Comparison of ENCODE assay signal across 8 cellular contexts in the genomic region with DNA sequence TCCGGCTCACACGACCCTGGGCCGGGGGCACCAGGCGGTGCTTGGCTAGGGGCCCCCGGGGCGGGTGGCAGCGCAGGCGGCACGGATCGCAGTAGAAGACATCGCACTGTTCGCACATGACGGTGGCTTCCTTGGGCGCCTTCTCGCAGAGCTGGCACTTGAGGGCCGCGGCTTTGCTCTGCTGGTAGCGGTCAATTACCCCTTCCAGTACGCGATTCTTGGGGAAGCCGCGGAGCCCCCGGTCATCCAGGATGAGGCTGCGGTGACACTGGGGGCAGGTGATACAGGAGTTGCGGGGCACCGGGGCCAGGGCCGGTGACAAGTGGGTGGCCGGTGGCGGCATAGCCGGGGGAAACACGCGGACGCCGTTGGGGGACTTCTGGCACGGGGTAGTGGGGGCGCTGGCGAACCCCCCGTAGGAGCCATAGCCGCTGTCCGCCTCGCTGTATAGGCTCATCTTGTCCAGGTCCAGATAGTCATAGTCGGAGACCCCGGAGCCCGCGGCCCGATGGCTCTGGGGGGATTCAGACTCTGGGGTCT. TPM values are rescaled to one million over a fixed set of nuclear protein-coding genes. Genes with fewer than 3 reads are reported as not detected.
DNase-seq lines count a peak whose midpoint lies in the region; ATAC-seq, FAIRE-seq and TF ChIP-seq lines count a peak whose summit lies in the region.

No MANE protein-coding gene starts in this region.

- H3K4me2 ChIP-seq in GM12878 (ENCODE audit: control insufficient read depth, insufficient read depth) = peak overlapping the region; percentile 99

- no peaks in the 10 kb centered on the region for H3K36me3 ChIP-seq in GM12878 (ENCODE audit: control insufficient read depth in 2 of 2, insufficient read depth in 2 of 2, low read length in 1 of 2)

- CTCF ChIA-PET in GM12878 (lab: Yijun Ruan, JAX) = no interaction called here

- in situ Hi-C loops in GM12878 (cut with MboI) = no loop called here

- DNase-seq in NCI-H526 treated with DMSO at 0.1 percent for 48 hours (lab: John Stamatoyannopoulos, UW) (peak; percentile 39), GM12878 (ENCODE audit: low read depth, low spot score) (no peak), kidney tubule cell (ENCODE audit: low spot score) (peak; percentile 6), GM19238 (ENCODE audit: insufficient read length, low spot score) (no peak)
- DNase-seq in stimulated activated CD8-positive, alpha-beta memory T cell treated with anti-CD3 and anti-CD28 coated beads, Interleukin-12 subunit alpha, Interleukin-12 subunit beta, amount 100 ng/mL, for 4 hours (ENCODE audit: low read depth) = peak; percentile 3
- DNase-seq in NK-92 treated with Interleukin-12 subunit alpha and Interleukin-12 subunit beta, amount 100 ng/mL, for 24 hours (lab: John Stamatoyannopoulos, UW) = no peak

- POLR2A ChIA-PET in GM12878 (lab: Charles Lee) = no interaction called here

- RAD21 ChIA-PET in GM12878 (lab: Charles Lee; ENCODE audit: unreplicated experiment) = no interaction called here

- no peaks in the 10 kb centered on the region for H3K79me2 ChIP-seq in GM12878 (ENCODE audit: control insufficient read depth, insufficient read depth, low read length)

- H3K4me3 ChIP-seq in GM12878 = peak overlapping the region; percentile 67

- no peak for TF ChIP-seq POLR2A in GM12878 (IDR thresholded peaks at IDR 0.05; ENCODE audit: low read depth, low read length)

- TF ChIP-seq CTCF in GM12878 (IDR thresholded peaks at IDR 0.05 in 2 of 3, conservative IDR thresholded peaks at IDR 0.05 in 1 of 3; ENCODE audit: control insufficient read depth in 2 of 3, extremely low read depth in 1 of 3, insufficient read depth in 1 of 3, low read depth in 3 of 3, low read length in 3 of 3) = no peak

- H3K4me1 ChIP-seq in GM12878 (ENCODE audit: control insufficient read depth, insufficient read depth, low read length) = peaks cover 16% of the 10 kb centered on the region

- FAIRE-seq in GM12878 (lab: Jason Lieb, UNC) = no peak

- no peaks in the 10 kb centered on the region for H4K20me1 ChIP-seq in GM12878 (ENCODE audit: control insufficient read depth, insufficient read depth)

- TF ChIP-seq EP300 in GM12878 (IDR thresholded peaks at IDR 0.05; ENCODE audit: borderline replicate concordance in 1 of 2, control insufficient read depth in 1 of 2, low read depth in 2 of 2, low read length in 2 of 2) = no peak

- ATAC-seq in GM18907 (IDR thresholded peaks at IDR 0.05; ENCODE audit: unreplicated experiment) (peak; percentile 9), GM12878 (0 out of 3 replicates have a peak, but pooled peaks have one; percentile 3), GM19467 (IDR thresholded peaks at IDR 0.05; ENCODE audit: unreplicated experiment) (no peak)

- intact Hi-C loops in GM12878 (cut with micrococcal nuclease; ENCODE audit: unreplicated experiment) = no loop called here

- no peak for TF ChIP-seq RAD21 in GM12878 (IDR thresholded peaks at IDR 0.05; ENCODE audit: insufficient read depth, low read depth, low read length)

- H2AFZ ChIP-seq in GM12878 (ENCODE audit: control insufficient read depth, low read depth, low read length) = peak overlapping the region; percentile 93

- WGBS in GM12878 (ENCODE audit: insufficient coverage, insufficient replicate concordance, low lambda C conversion rate, missing lambda C conversion rate) = 1% methylated on average over 44 of the region's 46 CpGs

- H3K27me3 ChIP-seq in GM12878 (replicated peaks in 1 of 2; ENCODE audit: control insufficient read depth in 2 of 2, insufficient read depth in 2 of 2, low read length in 1 of 2) = peaks cover 16 to 20% of the 10 kb centered on the region in 2 experiments

- BruUV-seq in GM12878 (replicated peaks; lab: Mats Ljungman, UMichigan) = no TSS peak

- H3K27ac ChIP-seq in GM12878 (ENCODE audit: control insufficient read depth, insufficient read depth) = no peak overlapping the region

- SMC1A ChIA-PET in GM12878 (lab: Charles Lee; ENCODE audit: uncharacterized antibody, unreplicated experiment) = no interaction called here

- H3K9ac ChIP-seq in GM12878 (ENCODE audit: control insufficient read depth, insufficient read depth, low read length) = no peak overlapping the region

- no peaks in the 10 kb centered on the region for H3K9me3 ChIP-seq in GM12878 (replicated peaks; ENCODE audit: control insufficient read depth, insufficient read depth, low read length)

TF ChIP-seq in GM12878, 131 proteins besides CTCF, POLR2A, EP300 and RAD21:
- no peak for TF ChIP-seq NFYA (IDR thresholded peaks at IDR 0.05; ENCODE audit: borderline replicate concordance, low read depth, low read length)
- TF ChIP-seq, protein P1, sequence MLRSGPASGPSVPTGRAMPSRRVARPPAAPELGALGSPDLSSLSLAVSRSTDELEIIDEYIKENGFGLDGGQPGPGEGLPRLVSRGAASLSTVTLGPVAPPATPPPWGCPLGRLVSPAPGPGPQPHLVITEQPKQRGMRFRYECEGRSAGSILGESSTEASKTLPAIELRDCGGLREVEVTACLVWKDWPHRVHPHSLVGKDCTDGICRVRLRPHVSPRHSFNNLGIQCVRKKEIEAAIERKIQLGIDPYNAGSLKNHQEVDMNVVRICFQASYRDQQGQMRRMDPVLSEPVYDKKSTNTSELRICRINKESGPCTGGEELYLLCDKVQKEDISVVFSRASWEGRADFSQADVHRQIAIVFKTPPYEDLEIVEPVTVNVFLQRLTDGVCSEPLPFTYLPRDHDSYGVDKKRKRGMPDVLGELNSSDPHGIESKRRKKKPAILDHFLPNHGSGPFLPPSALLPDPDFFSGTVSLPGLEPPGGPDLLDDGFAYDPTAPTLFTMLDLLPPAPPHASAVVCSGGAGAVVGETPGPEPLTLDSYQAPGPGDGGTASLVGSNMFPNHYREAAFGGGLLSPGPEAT (IDR thresholded peaks at IDR 0.05; ENCODE audit: low read depth) = no peak
- no peak for TF ChIP-seq CHD2 (IDR thresholded peaks at IDR 0.05; ENCODE audit: borderline replicate concordance, low read depth, low read length)
- no peak for TF ChIP-seq NR2C2 (IDR thresholded peaks at IDR 0.05; ENCODE audit: borderline replicate concordance, control insufficient read depth, insufficient read length, low read depth)
- TF ChIP-seq STAT1 (conservative IDR thresholded peaks at IDR 0.05) = no peak
- TF ChIP-seq FOXK2 (IDR thresholded peaks at IDR 0.05) = no peak
- TF ChIP-seq NFIC (IDR thresholded peaks at IDR 0.05; ENCODE audit: low read depth, low read length) = no peak
- TF ChIP-seq GABPA (IDR thresholded peaks at IDR 0.05; ENCODE audit: low read depth) = no peak
- no peak for TF ChIP-seq HCFC1 (IDR thresholded peaks at IDR 0.05; ENCODE audit: low read length)
- TF ChIP-seq MEF2A (IDR thresholded peaks at IDR 0.05; ENCODE audit: insufficient read depth, low read depth, low read length) = no peak

RNA-seq across cellular contexts. Expression of a gene that starts 0.6 kb away (rescaled TPM):
- total RNA-seq in GM12878 (2013; cell fraction: nucleolus; rRNA removed) = 1.2 and 2.0 TPM in 2 replicates
- total RNA-seq in GM12878 (2014; rRNA removed) = 0.11 and 0.22 TPM in 2 replicates
- 0.09 TPM in 2 replicates for total RNA-seq in GM12878 (2014; rRNA removed; fragmentation: Illumina TruSeq; extraction: Trizol)
- 0.18 and 0.19 TPM in 2 replicates for total RNA-seq in GM12878 (2021)
- polyA plus RNA-seq in GM12878 (2011; ENCODE audit: low read depth) = 0.04 TPM
- polyA plus RNA-seq in GM12878 (2011; rRNA removed) = 0.12 and 0.26 TPM in 2 replicates
- polyA plus RNA-seq in GM12878 (2011; cell fraction: cytosol; rRNA removed) = 0.12 and 0.13 TPM in 2 replicates
- 0.69 and 0.70 TPM in 2 replicates for polyA plus RNA-seq in GM12878 (2011; cell fraction: nucleus; rRNA removed)
- polyA plus RNA-seq in GM12878 (2012) = 0.07 and 0.13 TPM in 2 replicates
- 0.03 and 0.10 TPM in 2 replicates for polyA plus RNA-seq in GM12878 (2014; fragmentation: Illumina TruSeq; extraction: Trizol)
- polyA plus RNA-seq in GM12878 (2014; fragmentation: Nextera tagmentation; extraction: Ambion mirVana) = under 1 TPM in 1 of 2 experiments, not detected in 1; 0.04 TPM
- 0.12 and 0.20 TPM in 2 replicates for polyA plus RNA-seq in GM12878 (2014; rRNA removed)
- polyA plus RNA-seq in GM12878 (2016; fragmentation: Nextera tagmentation; extraction: Ambion mirVana) = under 1 TPM in 1 of 2 experiments, not detected in 1; 0.05 TPM
- 0.15 and 0.29 TPM in 2 replicates for polyA minus RNA-seq in GM12878 (2011; rRNA and poly(A)+ RNA removed)
- polyA minus RNA-seq in GM12878 (2011; cell fraction: cytosol; rRNA and poly(A)+ RNA removed) = not detected in 2 replicates
- polyA minus RNA-seq in GM12878 (2011; cell fraction: nucleus; rRNA and poly(A)+ RNA removed) = 0.48 and 0.73 TPM in 2 replicates

Comparison
In these comparisons a context has a peak if more than half of its experiments do, and no peak if none do; other contexts are left out.
1. DNase-seq: peak in NCI-H526 treated with DMSO at 0.1 percent for 48 hours (single experiment), kidney tubule cell (single experiment) and stimulated activated CD8-positive, alpha-beta memory T cell treated with anti-CD3 and anti-CD28 coated beads, Interleukin-12 subunit alpha, Interleukin-12 subunit beta, amount 100 ng/mL, for 4 hours (single experiment); none in GM12878 (single experiment), NK-92 treated with Interleukin-12 subunit alpha and Interleukin-12 subunit beta, amount 100 ng/mL, for 24 hours (single experiment) and GM19238 (single experiment).